Comparison of ENCODE assay signal across 8 cellular contexts in the genomic region with DNA sequence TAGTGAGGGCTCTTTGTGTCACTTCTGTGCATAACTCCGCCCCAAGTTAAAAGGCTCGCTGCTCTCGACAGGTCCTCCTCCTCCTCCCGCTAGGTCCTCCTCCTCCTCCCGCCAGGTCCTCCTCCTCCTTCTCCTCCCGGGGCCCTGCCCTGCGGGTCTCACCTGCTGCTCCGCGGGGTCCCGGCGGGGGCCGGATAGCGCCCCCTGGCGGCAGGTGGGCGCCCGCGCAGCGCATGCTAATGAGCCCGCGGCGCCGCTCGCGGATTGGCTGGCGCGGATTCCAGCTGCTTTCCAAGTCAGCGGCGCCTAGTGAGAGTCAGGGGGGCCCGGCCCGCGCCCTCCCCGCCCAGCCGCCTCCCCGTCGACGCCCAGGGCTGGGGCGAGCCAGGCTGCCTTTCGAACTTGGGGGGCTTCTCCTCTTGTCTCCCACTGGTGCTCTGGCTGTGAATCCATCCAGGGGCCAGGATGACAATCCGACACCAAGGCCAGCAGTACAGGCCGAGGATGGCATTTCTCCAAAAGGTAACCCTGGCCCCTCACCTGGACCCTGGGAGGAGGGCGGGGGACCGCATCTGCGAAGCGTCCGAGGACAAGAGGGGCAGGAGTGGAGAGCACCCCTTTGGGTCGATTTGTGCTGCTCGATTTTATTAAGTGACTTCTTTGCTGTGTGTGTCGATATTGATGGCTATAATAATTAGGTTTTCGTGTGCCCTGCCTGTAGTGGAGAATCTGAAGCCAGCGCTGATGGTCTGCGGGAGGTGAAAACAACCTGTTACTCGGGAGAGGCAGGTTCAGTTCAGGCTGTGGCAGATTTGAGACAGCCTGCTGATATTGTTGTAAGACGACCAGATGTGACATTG. TPM values are rescaled to one million over a fixed set of nuclear protein-coding genes. Genes with fewer than 3 reads are reported as not detected.
DNase-seq lines count a peak whose midpoint lies in the region; ATAC-seq, FAIRE-seq and TF ChIP-seq lines count a peak whose summit lies in the region.

A gene (plus strand): TSS at position 295 of the 860 bp plus-strand sequence. CDS start 171 bp downstream, at position 466.

- H3K4me3 ChIP-seq in astrocyte of the cerebellum (ENCODE audit: low read depth, low read length), result peak within 1 kb of the TSS; percentile 34

- FAIRE-seq in GM12891 (lab: Jason Lieb, UNC), result peak; percentile 90

- peak; percentile 93 for ATAC-seq in HG02678 (IDR thresholded peaks at IDR 0.05; ENCODE audit: unreplicated experiment)
- peak; percentile 97 for ATAC-seq in sciatic nerve

- no peak for TF ChIP-seq POLR2A in GM12891 (IDR thresholded peaks at IDR 0.05; ENCODE audit: low read depth, low read length)

- DNase-seq in GM12891 (ENCODE audit: insufficient read length, low spot score), result peak; percentile 86
- peak; percentile 80 for DNase-seq in NCI-H1105 treated with DMSO at 0.1 percent for 48 hours (lab: John Stamatoyannopoulos, UW)
- DNase-seq in T-helper 22 cell (ENCODE audit: low read depth), result peak; percentile 76
- no peak for DNase-seq in astrocyte of the cerebellum (ENCODE audit: low read depth)
- DNase-seq in iPS DF 19.7 (ENCODE audit: low read depth, low spot score), result peak; percentile 75
- DNase-seq in sciatic nerve (ENCODE audit: low spot score), result peak; percentile 91
- DNase-seq in amniotic stem cell (lab: John Stamatoyannopoulos, UW), result no peak

- in situ Hi-C loops in astrocyte of the cerebellum (cut with HindIII; ENCODE audit: low sequenced_read_pairs), result no loop called here

- TF ChIP-seq CTCF in astrocyte of the cerebellum (IDR thresholded peaks at IDR 0.05; ENCODE audit: low read depth, low read length, missing control alignments), result peak; percentile 93

- intact Hi-C loops in sciatic nerve (cut with DNase I), result no loop called here

TF ChIP-seq in GM12891, 5 proteins besides CTCF, POLR2A, EP300 and RAD21:
- no peak for TF ChIP-seq SPI1 (IDR thresholded peaks at IDR 0.05; ENCODE audit: low read depth, low read length)
- TF ChIP-seq POU2F2 (IDR thresholded peaks at IDR 0.05; ENCODE audit: low read depth, low read length), result peak; percentile 89; the same call in 1 of the 2 replicates
- TF ChIP-seq TAF1 (IDR thresholded peaks at IDR 0.05; ENCODE audit: low read depth, low read length), result no peak
- no peak for TF ChIP-seq POLR2AphosphoS5 (IDR thresholded peaks at IDR 0.05; ENCODE audit: low read depth, low read length)
- peak; percentile 29 for TF ChIP-seq PAX5 (IDR thresholded peaks at IDR 0.05; ENCODE audit: insufficient read depth, low read length, severe bottlenecking)

RNA-seq across cellular contexts. Expression of the gene that starts here (rescaled TPM):
- 4.9 TPM for polyA plus RNA-seq in GM12891 (2012; ENCODE audit: low read depth, missing spikeins)
- total RNA-seq in sciatic nerve, result 21.0 TPM

Comparison
In these comparisons a context has a peak if more than half of its experiments do, and no peak if none do; other contexts are left out.
1. DNase-seq: peak in GM12891 (single experiment), NCI-H1105 treated with DMSO at 0.1 percent for 48 hours (single experiment), T-helper 22 cell (single experiment), iPS DF 19.7 (single experiment) and sciatic nerve (single experiment); none in astrocyte of the cerebellum (single experiment) and amniotic stem cell (single experiment).